Comparison of ENCODE assay signal across 28 cellular contexts in genomic region chr11:134976540-134976939, GRCh38.
"Had no signal": no experiment of that assay in that cellular context is flagged by ENCODE, and none has a peak within 500 bp of the region (broad histone marks: within the 10 kb centered on the region; RNA-seq: fewer than 3 reads in every experiment).

No MANE protein-coding gene starts in this region.

- H3K4me3 ChIP-seq: cardiac muscle cell, SJCRH30 had no signal

- DNase-seq: activated B cell treated with CpG ODN at 0.5 μM for 24 hours; activated CD4-positive, alpha-beta T cell treated with anti-CD3 and anti-CD28 coated beads for 1 hour; activated CD4-positive, alpha-beta T cell treated with anti-CD3 and anti-CD28 coated beads, Interleukin-2, amount 10 ng/mL, durations not matched to agents 24 days and 14 days; activated CD4-positive, alpha-beta T cell treated with anti-CD3 and anti-CD28 coated beads, Interleukin-2, amount 50 U/mL, for 48 hours; activated effector memory CD4-positive, alpha-beta T cell treated with anti-CD3 and anti-CD28 coated beads, Interleukin-2, amount 50 U/mL, for 16 hours; activated naive CD4-positive, alpha-beta T cell treated with Interleukin-2 at 50 U/mL for 16 hours; activated naive CD8-positive, alpha-beta T cell treated with anti-CD3 and anti-CD28 coated beads, Interleukin-2, amount 50 U/mL, for 24 hours; activated T-cell treated with anti-CD3 and anti-CD28 coated beads, Interleukin-2, amount 50 U/mL, for 4 hours; amygdala; MV-4-11; NCI-H1092 treated with DMSO at 0.1 percent for 48 hours; NCI-H1436; NCI-H1694 treated with DMSO at 0.1 percent for 48 hours; NCI-H2029 treated with DMSO at 0.1 percent for 48 hours; NCI-H345; NCI-H510A; NCI-H526 treated with DMSO at 0.1 percent for 48 hours; NCI-H82; Right ventricle myocardium superior; RPMI8226; SJCRH30; SK-N-SH; SW 1271 had no signal

- H3K4me1 ChIP-seq: SJCRH30 had no signal

- H3K36me3 Mint-ChIP-seq: activated naive CD4-positive, alpha-beta T cell treated with anti-CD3 and anti-CD28 coated beads, Interleukin-2, amount 50 U/mL, for 72 hours; brain had no signal

- H3K9me3 Mint-ChIP-seq: activated B cell treated with CpG ODN at 0.5 μM for 24 hours; activated CD4-positive, alpha-beta T cell treated with anti-CD3 and anti-CD28 coated beads, Interleukin-2, amount 10 ng/mL, durations not matched to agents 24 days and 14 days; activated naive CD4-positive, alpha-beta T cell treated with anti-CD3 and anti-CD28 coated beads, Interleukin-2, amount 50 U/mL, for 72 hours; activated naive CD8-positive, alpha-beta T cell treated with anti-CD3 and anti-CD28 coated beads, Interleukin-2, amount 50 U/mL, for 24 hours; activated T-cell treated with anti-CD3 and anti-CD28 coated beads, Interleukin-2, amount 50 U/mL, for 4 hours had no signal

- H3K36me3 ChIP-seq: cardiac muscle cell, SJCRH30 had no signal

- H3K4me3 Mint-ChIP-seq: activated B cell treated with CpG ODN at 0.5 μM for 24 hours; activated CD4-positive, alpha-beta T cell treated with anti-CD3 and anti-CD28 coated beads, Interleukin-2, amount 10 ng/mL, durations not matched to agents 24 days and 14 days; activated naive CD8-positive, alpha-beta T cell treated with anti-CD3 and anti-CD28 coated beads, Interleukin-2, amount 50 U/mL, for 24 hours; activated T-cell treated with anti-CD3 and anti-CD28 coated beads, Interleukin-2, amount 50 U/mL, for 4 hours; brain; T-helper 1 cell treated with Interleukin-12 subunit alpha and Interleukin-12 subunit beta and Interleukin-4 antibody, amounts not matched to agents 30 μg/mL and 1 μg/mL, for 36 hours had no signal

- H3K9me3 ChIP-seq: SJCRH30, SK-N-SH had no signal

- H3K27ac ChIP-seq: cardiac muscle cell, SJCRH30 had no signal

- H3K27ac Mint-ChIP-seq: activated B cell treated with CpG ODN at 0.5 μM for 24 hours; activated CD4-positive, alpha-beta T cell treated with anti-CD3 and anti-CD28 coated beads, Interleukin-2, amount 10 ng/mL, durations not matched to agents 24 days and 14 days; activated naive CD4-positive, alpha-beta T cell treated with anti-CD3 and anti-CD28 coated beads, Interleukin-2, amount 50 U/mL, for 72 hours; activated naive CD8-positive, alpha-beta T cell treated with anti-CD3 and anti-CD28 coated beads, Interleukin-2, amount 50 U/mL, for 24 hours; brain; T-helper 1 cell treated with Interleukin-12 subunit alpha and Interleukin-12 subunit beta and Interleukin-4 antibody, amounts not matched to agents 30 μg/mL and 1 μg/mL, for 36 hours had no signal

- H3K27me3 ChIP-seq: cardiac muscle cell, SJCRH30 had no signal

- H3K4me1 Mint-ChIP-seq: activated B cell treated with CpG ODN at 0.5 μM for 24 hours; activated CD4-positive, alpha-beta T cell treated with anti-CD3 and anti-CD28 coated beads, Interleukin-2, amount 10 ng/mL, durations not matched to agents 24 days and 14 days; activated naive CD8-positive, alpha-beta T cell treated with anti-CD3 and anti-CD28 coated beads, Interleukin-2, amount 50 U/mL, for 24 hours had no signal

- ATAC-seq: activated naive CD4-positive, alpha-beta T cell treated with anti-CD3 and anti-CD28 coated beads, Interleukin-2, amount 50 U/mL, for 72 hours; activated naive CD8-positive, alpha-beta T cell treated with anti-CD3 and anti-CD28 coated beads, Interleukin-2, amount 50 U/mL, for 24 hours; activated T-cell treated with anti-CD3 and anti-CD28 coated beads, Interleukin-2, amount 50 U/mL, for 4 hours; Panc1 had no signal

- H3K27me3 Mint-ChIP-seq: activated B cell treated with CpG ODN at 0.5 μM for 24 hours; activated CD4-positive, alpha-beta T cell treated with anti-CD3 and anti-CD28 coated beads, Interleukin-2, amount 10 ng/mL, durations not matched to agents 24 days and 14 days; activated naive CD8-positive, alpha-beta T cell treated with anti-CD3 and anti-CD28 coated beads, Interleukin-2, amount 50 U/mL, for 24 hours had no signal
